In genomic region chr3:79957066-79957465, GRCh38 we compare ENCODE assay signal across 5 cellular contexts.
"Had no signal": no experiment of that assay in that cellular context is flagged by ENCODE, and none has a peak within 500 bp of the region (broad histone marks: within the 10 kb centered on the region; RNA-seq: fewer than 3 reads in every experiment).

No MANE protein-coding gene starts in this region.

- DNase-seq: H9, HCEC 1CT, IMR-90 had no signal

- H3K4me3 ChIP-seq: GM23338, K562 had no signal
